ENCODE assay signal across 24 cellular contexts in the genomic region with DNA sequence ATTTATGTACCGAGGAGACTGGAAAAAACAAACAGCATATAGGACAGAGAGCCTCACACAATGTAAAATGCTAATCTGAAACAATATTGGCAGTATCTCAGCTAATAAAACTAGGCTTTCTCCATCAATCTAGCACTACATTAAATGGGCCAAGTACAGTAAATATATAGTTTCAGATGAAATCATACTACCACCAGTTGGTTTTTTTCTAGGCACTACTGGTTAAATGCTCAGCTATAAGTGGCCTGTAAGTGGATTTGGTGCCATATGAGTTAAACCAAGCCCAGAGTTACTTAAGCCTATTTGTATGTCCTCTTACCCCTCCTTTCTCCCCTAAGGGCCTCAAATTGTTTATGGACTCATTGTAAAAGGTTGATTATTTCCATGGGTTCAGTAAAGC. TPM values are rescaled to one million over a fixed set of nuclear protein-coding genes. Genes with fewer than 3 reads are reported as not detected.
DNase-seq lines count a peak whose midpoint lies in the region; ATAC-seq, FAIRE-seq and TF ChIP-seq lines count a peak whose summit lies in the region.
"Had no signal": no experiment of that assay in that cellular context is flagged by ENCODE, and none has a peak within 500 bp of the region (broad histone marks: within the 10 kb centered on the region; RNA-seq: fewer than 3 reads in every experiment).

No MANE protein-coding gene starts in this region.

- CTCF ChIA-PET in HEK293 (lab: Yijun Ruan, JAX): no interaction called here
- CTCF ChIA-PET in activated naive CD4-positive, alpha-beta T cell treated with anti-CD3 and anti-CD28 coated beads for 36 hours (lab: Charles Lee): interaction anchor here (1.1 to 1.5 kb wide), 2 partner anchors 24 to 183 kb away, joined by 3 to 4 read pairs; no protein-coding TSS in a partner anchor
- CTCF ChIA-PET in naive thymus-derived CD4-positive, alpha-beta T cell (lab: Charles Lee): no interaction called here

- H3K27ac Mint-ChIP-seq in activated naive CD4-positive, alpha-beta T cell treated with anti-CD3 and anti-CD28 coated beads for 36 hours: no peak overlapping the region
- no peak overlapping the region for H3K27ac Mint-ChIP-seq in naive thymus-derived CD4-positive, alpha-beta T cell
- H3K27ac Mint-ChIP-seq in progenitor cell of endocrine pancreas: no peak overlapping the region
- H3K27ac Mint-ChIP-seq: activated CD8-positive, alpha-beta memory T cell treated with anti-CD3 and anti-CD28 coated beads, Interleukin-2, amount 10 ng/mL, durations not matched to agents 7 days and 5 days; stimulated activated effector memory CD8-positive, alpha-beta T cell treated with anti-CD3 and anti-CD28 coated beads, Interleukin-12 subunit alpha, Interleukin-12 subunit beta, amount 100 ng/mL, for 72 hours had no signal

- TF ChIP-seq CTCF in D721Med (IDR thresholded peaks at IDR 0.05; ENCODE audit: insufficient read depth, missing control alignments) (no peak), HEK293 (tag by site-specific recombination; IDR thresholded peaks at IDR 0.05) (no peak), progenitor cell of endocrine pancreas (IDR thresholded peaks at IDR 0.05; ENCODE audit: unreplicated experiment) (no peak)

- FAIRE-seq in D721Med (lab: Jason Lieb, UNC): peak; percentile 81
- FAIRE-seq: astrocyte had no signal

- H3K4me3 Mint-ChIP-seq in activated naive CD4-positive, alpha-beta T cell treated with anti-CD3 and anti-CD28 coated beads for 36 hours: no peak overlapping the region
- no peak overlapping the region for H3K4me3 Mint-ChIP-seq in naive thymus-derived CD4-positive, alpha-beta T cell
- H3K4me3 Mint-ChIP-seq in progenitor cell of endocrine pancreas (ENCODE audit: low read depth): no peak overlapping the region
- H3K4me3 Mint-ChIP-seq: activated CD8-positive, alpha-beta memory T cell treated with anti-CD3 and anti-CD28 coated beads, Interleukin-2, amount 10 ng/mL, durations not matched to agents 7 days and 5 days; nephron; stimulated activated effector memory CD8-positive, alpha-beta T cell treated with anti-CD3 and anti-CD28 coated beads, Interleukin-12 subunit alpha, Interleukin-12 subunit beta, amount 100 ng/mL, for 72 hours had no signal

- intact Hi-C loops in activated naive CD4-positive, alpha-beta T cell treated with anti-CD3 and anti-CD28 coated beads for 36 hours (cut with micrococcal nuclease): no loop called here
- intact Hi-C loops in naive thymus-derived CD4-positive, alpha-beta T cell (cut with micrococcal nuclease): no loop called here

- peaks cover 1% of the 10 kb centered on the region for H3K9me3 Mint-ChIP-seq in activated naive CD4-positive, alpha-beta T cell treated with anti-CD3 and anti-CD28 coated beads for 36 hours
- H3K9me3 Mint-ChIP-seq in naive thymus-derived CD4-positive, alpha-beta T cell: peaks cover 0 to 5% (median 0%) of the 10 kb centered on the region in 11 donors
- no peaks in the 10 kb centered on the region for H3K9me3 Mint-ChIP-seq in progenitor cell of endocrine pancreas (ENCODE audit: low read depth)
- H3K9me3 Mint-ChIP-seq: nephron; stimulated activated effector memory CD8-positive, alpha-beta T cell treated with anti-CD3 and anti-CD28 coated beads, Interleukin-12 subunit alpha, Interleukin-12 subunit beta, amount 100 ng/mL, for 72 hours had no signal

- H3K4me3 ChIP-seq in HEK293 (ENCODE audit: low read depth, low read length): no peak overlapping the region
- no peak overlapping the region for H3K4me3 ChIP-seq in naive thymus-derived CD4-positive, alpha-beta T cell (ENCODE audit: low read length)
- H3K4me3 ChIP-seq: BLaER1, cardiac muscle cell, gastroesophageal sphincter, lung, transverse colon had no signal

- H3K27me3 ChIP-seq in naive thymus-derived CD4-positive, alpha-beta T cell (ENCODE audit: control insufficient read depth in 2 of 2, insufficient read depth in 2 of 2, low read length in 2 of 2): no peaks in the 10 kb centered on the region
- H3K27me3 ChIP-seq: BLaER1, cardiac muscle cell, gastroesophageal sphincter, transverse colon had no signal

- no peak for ATAC-seq in naive thymus-derived CD4-positive, alpha-beta T cell
- ATAC-seq: activated CD8-positive, alpha-beta memory T cell treated with anti-CD3 and anti-CD28 coated beads, Interleukin-2, amount 10 ng/mL, durations not matched to agents 7 days and 5 days; gastroesophageal sphincter; Right ventricle myocardium inferior; stimulated activated effector memory CD8-positive, alpha-beta T cell treated with anti-CD3 and anti-CD28 coated beads, Interleukin-12 subunit alpha, Interleukin-12 subunit beta, amount 100 ng/mL, for 72 hours had no signal

- H3K9me3 ChIP-seq in HEK293 (ENCODE audit: control insufficient read depth, insufficient read depth, low read depth, low read length): no peaks in the 10 kb centered on the region
- no peaks in the 10 kb centered on the region for H3K9me3 ChIP-seq in naive thymus-derived CD4-positive, alpha-beta T cell (ENCODE audit: control insufficient read depth in 2 of 3, low read length in 3 of 3)
- H3K9me3 ChIP-seq: BLaER1, gastroesophageal sphincter, SK-N-SH, transverse colon had no signal

- no peak overlapping the region for H3K27ac ChIP-seq in HEK293 (ENCODE audit: extremely low read depth, low read depth, low read length)
- H3K27ac ChIP-seq in naive thymus-derived CD4-positive, alpha-beta T cell (ENCODE audit: low read depth, low read length): no peak overlapping the region
- H3K27ac ChIP-seq: BLaER1, cardiac muscle cell, gastroesophageal sphincter, transverse colon had no signal

- no peaks in the 10 kb centered on the region for H3K36me3 Mint-ChIP-seq in activated naive CD4-positive, alpha-beta T cell treated with anti-CD3 and anti-CD28 coated beads for 36 hours (ENCODE audit: low read depth)
- H3K36me3 Mint-ChIP-seq in naive thymus-derived CD4-positive, alpha-beta T cell: peaks cover 0 to 5% (median 0%) of the 10 kb centered on the region in 5 donors
- H3K36me3 Mint-ChIP-seq in progenitor cell of endocrine pancreas (ENCODE audit: insufficient read depth): peaks cover 10% of the 10 kb centered on the region
- H3K36me3 Mint-ChIP-seq: activated CD8-positive, alpha-beta memory T cell treated with anti-CD3 and anti-CD28 coated beads, Interleukin-2, amount 10 ng/mL, durations not matched to agents 7 days and 5 days; stimulated activated effector memory CD8-positive, alpha-beta T cell treated with anti-CD3 and anti-CD28 coated beads, Interleukin-12 subunit alpha, Interleukin-12 subunit beta, amount 100 ng/mL, for 72 hours had no signal

- H3K36me3 ChIP-seq in HEK293 (ENCODE audit: control insufficient read depth in 2 of 2, insufficient read depth in 1 of 2, low read length in 2 of 2): no peaks in the 10 kb centered on the region
- no peaks in the 10 kb centered on the region for H3K36me3 ChIP-seq in naive thymus-derived CD4-positive, alpha-beta T cell (ENCODE audit: control insufficient read depth in 2 of 3, insufficient read depth in 3 of 3, low read length in 3 of 3)
- H3K36me3 ChIP-seq: BLaER1, cardiac muscle cell, gastroesophageal sphincter, transverse colon had no signal

- H3K4me1 Mint-ChIP-seq in activated naive CD4-positive, alpha-beta T cell treated with anti-CD3 and anti-CD28 coated beads for 36 hours (ENCODE audit: low read depth): peaks cover 7% of the 10 kb centered on the region
- H3K4me1 Mint-ChIP-seq in naive thymus-derived CD4-positive, alpha-beta T cell: peaks cover 0 to 9% (median 6%) of the 10 kb centered on the region in 7 donors
- peaks cover 4% of the 10 kb centered on the region for H3K4me1 Mint-ChIP-seq in progenitor cell of endocrine pancreas (ENCODE audit: low read depth)
- H3K4me1 Mint-ChIP-seq: activated CD8-positive, alpha-beta memory T cell treated with anti-CD3 and anti-CD28 coated beads, Interleukin-2, amount 10 ng/mL, durations not matched to agents 7 days and 5 days; stimulated activated effector memory CD8-positive, alpha-beta T cell treated with anti-CD3 and anti-CD28 coated beads, Interleukin-12 subunit alpha, Interleukin-12 subunit beta, amount 100 ng/mL, for 72 hours had no signal

- no peak for DNase-seq in D721Med (ENCODE audit: insufficient read length, low spot score)
- DNase-seq in NCI-H2029 (lab: John Stamatoyannopoulos, UW): peak; percentile 71
- DNase-seq in NCI-H524 (lab: John Stamatoyannopoulos, UW): peak; percentile 14 to 43
- DNase-seq in stimulated activated CD4-positive, alpha-beta T cell treated with anti-CD3 and anti-CD28 coated beads, Interleukin-4, amount 100 ng/mL, for 24 hours: no peak
- no peak for DNase-seq in activated naive CD4-positive, alpha-beta T cell treated with anti-CD3 and anti-CD28 coated beads for 36 hours
- DNase-seq in naive thymus-derived CD4-positive, alpha-beta T cell: no peak
- no peak for DNase-seq in progenitor cell of endocrine pancreas (ENCODE audit: low spot score, unreplicated experiment)
- DNase-seq: activated CD8-positive, alpha-beta memory T cell treated with anti-CD3 and anti-CD28 coated beads, Interleukin-2, amount 10 ng/mL, durations not matched to agents 7 days and 5 days; activated gamma-delta T cell treated with Interleukin-2 at 50 U/mL for 16 hours; activated T-cell treated with anti-CD3 and anti-CD28 coated beads, Interleukin-2, amount 50 U/mL, for 48 hours; effector CD4-positive, alpha-beta T cell; IMR-90; NCI-H226; SK-N-SH; transverse colon had no signal

- H3K27me3 Mint-ChIP-seq in activated naive CD4-positive, alpha-beta T cell treated with anti-CD3 and anti-CD28 coated beads for 36 hours (ENCODE audit: low read depth): no peaks in the 10 kb centered on the region
- H3K27me3 Mint-ChIP-seq in naive thymus-derived CD4-positive, alpha-beta T cell: peaks cover 0 to 4% (median 0%) of the 10 kb centered on the region in 5 donors
- H3K27me3 Mint-ChIP-seq in progenitor cell of endocrine pancreas: no peaks in the 10 kb centered on the region
- H3K27me3 Mint-ChIP-seq: activated CD8-positive, alpha-beta memory T cell treated with anti-CD3 and anti-CD28 coated beads, Interleukin-2, amount 10 ng/mL, durations not matched to agents 7 days and 5 days had no signal

- peaks cover 20% of the 10 kb centered on the region for H3K4me1 ChIP-seq in HEK293 (ENCODE audit: control insufficient read depth, insufficient read depth, low read length)
- H3K4me1 ChIP-seq in naive thymus-derived CD4-positive, alpha-beta T cell (ENCODE audit: control insufficient read depth in 2 of 2, insufficient read depth in 2 of 2, low read length in 2 of 2): no peaks in the 10 kb centered on the region
- H3K4me1 ChIP-seq: BLaER1 had no signal

- POLR2A ChIA-PET in HEK293 (lab: Yijun Ruan, JAX): no interaction called here
- POLR2A ChIA-PET in naive thymus-derived CD4-positive, alpha-beta T cell (lab: Charles Lee): no interaction called here

TF ChIP-seq in HEK293, 187 proteins besides CTCF, POLR2A, EP300 and RAD21 (continues in another document):
- TF ChIP-seq ZFHX2 (tag by site-specific recombination; conservative IDR thresholded peaks at IDR 0.05) (no peak), ZNF843 (tag by site-specific recombination; IDR thresholded peaks at IDR 0.05) (peak; percentile 38; the same call in 1 of the 2 replicates), ZNF664 (tag by site-specific recombination; IDR thresholded peaks at IDR 0.05) (peak; percentile 36; the same call in 1 of the 2 replicates)

RNA-seq across cellular contexts. Expression of gene FAM13A, which starts 57.6 kb away (rescaled TPM):
- total RNA-seq in activated naive CD4-positive, alpha-beta T cell treated with anti-CD3 and anti-CD28 coated beads for 36 hours: 1 to 10 TPM; 1.4 to 1.6 TPM
- 10 to 100 TPM in 3 of 5 experiments, 1 to 10 TPM in 2; 4.5 to 60.4 (median 10.2) TPM for total RNA-seq in naive thymus-derived CD4-positive, alpha-beta T cell
- polyA plus RNA-seq in naive thymus-derived CD4-positive, alpha-beta T cell: 10 to 100 TPM in 1 of 2 donors, 1 to 10 TPM in 1; 8.0 to 23.2 TPM
- total RNA-seq in progenitor cell of endocrine pancreas: 29.5 and 31.2 TPM in 2 replicates

Comparison
In these comparisons a context has a peak if more than half of its experiments do, and no peak if none do; other contexts are left out.
1. DNase-seq: peak in NCI-H2029 (single experiment) and NCI-H524 (2 of 2); none in D721Med (single experiment), stimulated activated CD4-positive, alpha-beta T cell treated with anti-CD3 and anti-CD28 coated beads, Interleukin-4, amount 100 ng/mL, for 24 hours (single experiment), activated naive CD4-positive, alpha-beta T cell treated with anti-CD3 and anti-CD28 coated beads for 36 hours (single experiment), naive thymus-derived CD4-positive, alpha-beta T cell (0 of 9) and progenitor cell of endocrine pancreas (single experiment).